In genomic region chr7:104228442-104228841, GRCh38 we compare ENCODE assay signal across 32 cellular contexts.
"Had no signal": no experiment of that assay in that cellular context is flagged by ENCODE, and none has a peak within 500 bp of the region (broad histone marks: within the 10 kb centered on the region; RNA-seq: fewer than 3 reads in every experiment).

No MANE protein-coding gene starts in this region.

- H3K9me3 ChIP-seq: MG63 had no signal

- DNase-seq: Karpas-422, Kasumi-1, KG1, MG63, MM.1S, MV-4-11, NCI-H1048, NCI-H1092, NCI-H1092 treated with DMSO at 0.1 percent for 48 hours, NCI-H1417, NCI-H1417 treated with DMSO at 0.1 percent for 48 hours, NCI-H1436, NCI-H1436 treated with DMSO at 0.1 percent for 48 hours, NCI-H146, NCI-H1694, NCI-H1694 treated with DMSO at 0.1 percent for 48 hours, NCI-H187, NCI-H187 treated with DMSO at 0.1 percent for 48 hours, NCI-H1930, NCI-H2029, NCI-H2029 treated with DMSO at 0.1 percent for 48 hours, NCI-H2081, NCI-H2081 treated with DMSO at 0.1 percent for 48 hours, NCI-H2107, NCI-H2171, NCI-H2227 treated with DMSO at 0.1 percent for 48 hours, NCI-H226, NCI-H345, NCI-H446, NCI-H446 treated with DMSO at 0.1 percent for 48 hours, NCI-H510A had no signal

- H3K27ac ChIP-seq: KMS-11 had no signal

- H3K4me3 ChIP-seq: MG63 had no signal

- H3K36me3 ChIP-seq: MG63 had no signal

- H3K4me2 ChIP-seq: KMS-11 had no signal

- H3K9ac ChIP-seq: KMS-11 had no signal
